Comparison of ENCODE assay signal across 8 cellular contexts in genomic region chr4:7647932-7648812, GRCh38.
A peak's percentile ranks its signal among the peaks of the same experiment; 100 is the strongest.
DNase-seq lines count a peak whose midpoint lies in the region; ATAC-seq and TF ChIP-seq lines count a peak whose summit lies in the region.
"Had no signal": no experiment of that assay in that cellular context is flagged by ENCODE, and none has a peak within 500 bp of the region (broad histone marks: within the 10 kb centered on the region; RNA-seq: fewer than 3 reads in every experiment).

No MANE protein-coding gene starts in this region.

- H3K27me3 ChIP-seq in GM23248 (replicated peaks; ENCODE audit: insufficient read depth) (peaks cover 5% of the 10 kb centered on the region; the same call in 1 of the 2 replicates), PC-3 (ENCODE audit: low read length) (no peaks in the 10 kb centered on the region), fibroblast of lung (ENCODE audit: control insufficient read depth, insufficient read depth, low read length) (no peaks in the 10 kb centered on the region), psoas muscle (ENCODE audit: insufficient read depth in 3 of 3, low read length in 2 of 3) (peaks cover 0 to 16% (median 0%) of the 10 kb centered on the region in 3 donors)

- DNase-seq in GM23248: peak; percentile 58
- peak; percentile 52 for DNase-seq in PC-3
- peak; percentile 55 to 68 for DNase-seq in fibroblast of lung (ENCODE audit: low read depth in 2 of 2)
- DNase-seq in psoas muscle: peak in 1 of 2 donors; percentile 43
- no peak for DNase-seq in activated naive CD4-positive, alpha-beta T cell treated with Interleukin-2 at 50 U/mL for 16 hours

- H3K79me2 ChIP-seq in GM23248 (ENCODE audit: insufficient read depth): no peaks in the 10 kb centered on the region
- no peaks in the 10 kb centered on the region for H3K79me2 ChIP-seq in PC-3 (ENCODE audit: low read length)
- no peaks in the 10 kb centered on the region for H3K79me2 ChIP-seq in fibroblast of lung (ENCODE audit: control insufficient read depth, insufficient read depth, low read length)

- ATAC-seq in PC-3 (peak; percentile 19), psoas muscle (peak in 3 of 4 donors; percentile 13 to 32 (median 32)), HG02981 (IDR thresholded peaks at IDR 0.05; ENCODE audit: unreplicated experiment) (no peak), GM18907 (IDR thresholded peaks at IDR 0.05; ENCODE audit: unreplicated experiment) (no peak)

- no peak overlapping the region for H3K9ac ChIP-seq in GM23248
- no peak overlapping the region for H3K9ac ChIP-seq in PC-3 (ENCODE audit: low read length)
- no peak overlapping the region for H3K9ac ChIP-seq in fibroblast of lung (ENCODE audit: insufficient read depth, low read length)

- intact Hi-C loops in PC-3 (cut with micrococcal nuclease): no loop called here
- intact Hi-C loops in psoas muscle (cut with DNase I): no loop called here

- CTCF ChIA-PET in PC-3 (lab: Charles Lee): no interaction called here

- WGBS in GM23248 (ENCODE audit: low coverage in 1 of 2, low lambda C conversion rate in 2 of 2, missing lambda C conversion rate in 2 of 2), 2 experiments: 80 to 84% methylated on average over 20 to 21 of the region's 21 CpGs
- 77 to 82% (median 81%) methylated on average over 21 of the region's 21 CpGs for WGBS in psoas muscle, 3 donors

- no TSS peak for BruUV-seq in PC-3 (replicated peaks; lab: Mats Ljungman, UMichigan)

- H3K27ac ChIP-seq in GM23248: no peak overlapping the region
- peak overlapping the region; percentile 57 for H3K27ac ChIP-seq in PC-3 (ENCODE audit: low read length)
- peak overlapping the region; percentile 16 for H3K27ac ChIP-seq in fibroblast of lung (ENCODE audit: insufficient read depth, low read length)
- H3K27ac ChIP-seq in psoas muscle: no peak overlapping the region
- H3K27ac ChIP-seq: tibial artery had no signal

- H3K9me3 ChIP-seq in GM23248 (ENCODE audit: low read depth) (no peaks in the 10 kb centered on the region), PC-3 (ENCODE audit: low read length) (no peaks in the 10 kb centered on the region), fibroblast of lung (ENCODE audit: control insufficient read depth, insufficient read depth, low read depth, low read length) (no peaks in the 10 kb centered on the region), psoas muscle (peaks cover 2% of the 10 kb centered on the region)

- no peak overlapping the region for H2AFZ ChIP-seq in GM23248
- no peak overlapping the region for H2AFZ ChIP-seq in PC-3 (ENCODE audit: low read length)
- no peak overlapping the region for H2AFZ ChIP-seq in fibroblast of lung (ENCODE audit: low read length)

- POLR2A ChIA-PET in PC-3 (lab: Charles Lee; ENCODE audit: unreplicated experiment): no interaction called here

- H3K36me3 ChIP-seq in GM23248 (ENCODE audit: low read depth) (no peaks in the 10 kb centered on the region), PC-3 (ENCODE audit: low read depth, low read length) (no peaks in the 10 kb centered on the region), fibroblast of lung (ENCODE audit: control insufficient read depth, insufficient read depth, low read length) (no peaks in the 10 kb centered on the region), psoas muscle (ENCODE audit: insufficient read depth in 1 of 2, low read depth in 1 of 2) (no peaks in the 10 kb centered on the region)
- H3K36me3 ChIP-seq: tibial artery had no signal

- TF ChIP-seq CTCF in PC-3 (conservative IDR thresholded peaks at IDR 0.05; ENCODE audit: low read depth, low read length): no peak
- TF ChIP-seq CTCF in fibroblast of lung (conservative IDR thresholded peaks at IDR 0.05 in 1 of 2, IDR thresholded peaks at IDR 0.05 in 1 of 2; ENCODE audit: low read depth in 1 of 2, low read length in 2 of 2): no peak
- no peak for TF ChIP-seq CTCF in psoas muscle (IDR thresholded peaks at IDR 0.05)

- H4K20me1 ChIP-seq in GM23248 (ENCODE audit: insufficient read depth) (no peaks in the 10 kb centered on the region), PC-3 (ENCODE audit: low read length) (no peaks in the 10 kb centered on the region), fibroblast of lung (ENCODE audit: control insufficient read depth, extremely low read depth, insufficient read depth, low read length) (no peaks in the 10 kb centered on the region)

- H3K4me1 ChIP-seq in GM23248 (ENCODE audit: insufficient read depth): peaks cover 20% of the 10 kb centered on the region
- peaks cover 35% of the 10 kb centered on the region for H3K4me1 ChIP-seq in PC-3 (ENCODE audit: insufficient read depth, low read length)
- H3K4me1 ChIP-seq in fibroblast of lung (ENCODE audit: control insufficient read depth, extremely low read depth, insufficient read depth, low read length): peaks cover 22% of the 10 kb centered on the region
- H3K4me1 ChIP-seq in psoas muscle: no peaks in the 10 kb centered on the region

- H3K4me3 ChIP-seq in GM23248 (no peak overlapping the region), PC-3 (ENCODE audit: low read length) (no peak overlapping the region), fibroblast of lung (replicated peaks in 1 of 4; ENCODE audit: control extremely low read depth in 1 of 4, insufficient read depth in 1 of 4, low read depth in 3 of 4, low read length in 4 of 4) (no peak overlapping the region), psoas muscle (no peak overlapping the region)
- H3K4me3 ChIP-seq: tibial artery had no signal

- peaks cover 4% of the 10 kb centered on the region; the same call in 1 of the 2 replicates for H3F3A ChIP-seq in GM23248 (ENCODE audit: insufficient read depth)
- no peaks in the 10 kb centered on the region for H3F3A ChIP-seq in PC-3 (ENCODE audit: low read length, unreplicated experiment)

- no peak overlapping the region for H3K4me2 ChIP-seq in GM23248 (ENCODE audit: unreplicated experiment)
- H3K4me2 ChIP-seq in PC-3 (ENCODE audit: low read length): no peak overlapping the region
- peak overlapping the region; percentile 15 for H3K4me2 ChIP-seq in fibroblast of lung (ENCODE audit: extremely low read depth, insufficient read depth, low read length)

- H3K9me2 ChIP-seq in GM23248 (ENCODE audit: insufficient read depth): no peaks in the 10 kb centered on the region
- no peaks in the 10 kb centered on the region for H3K9me2 ChIP-seq in PC-3 (replicated peaks; ENCODE audit: low read length)

- in situ Hi-C loops in GM23248 (cut with MboI): no loop called here

Comparison
In these comparisons a context has a peak if more than half of its experiments do, and no peak if none do; other contexts are left out.
1. H3K27ac ChIP-seq: peak in PC-3 (single experiment) and fibroblast of lung (single experiment); none in GM23248 (single experiment) and psoas muscle (single experiment).
2. ATAC-seq: peak in PC-3 (single experiment) and psoas muscle (3 of 4); none in HG02981 (single experiment) and GM18907 (single experiment).